Comparison of ENCODE assay signal across 21 cellular contexts in the genomic region with DNA sequence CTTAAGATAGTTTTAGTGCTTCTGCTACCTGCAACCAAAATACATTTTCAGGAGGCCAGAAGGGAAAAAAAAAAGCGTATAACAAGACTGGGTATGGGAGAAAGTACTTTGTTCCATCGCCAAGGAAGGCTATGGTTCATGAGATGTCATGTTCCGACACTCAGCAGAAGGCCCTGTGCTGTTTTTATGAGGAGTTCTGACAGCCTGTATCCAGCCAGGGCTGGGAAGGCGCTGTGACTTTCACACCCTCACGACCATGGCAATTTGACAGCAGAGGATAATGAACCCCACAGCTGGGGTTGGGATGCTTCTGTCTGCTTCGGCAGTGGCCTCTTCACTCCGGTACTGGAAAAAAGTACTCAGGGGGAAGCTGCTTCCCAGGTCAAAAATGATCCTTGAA.
A peak's percentile ranks its signal among the peaks of the same experiment; 100 is the strongest.
DNase-seq lines count a peak whose midpoint lies in the region; ATAC-seq and TF ChIP-seq lines count a peak whose summit lies in the region.
"Had no signal": no experiment of that assay in that cellular context is flagged by ENCODE, and none has a peak within 500 bp of the region (broad histone marks: within the 10 kb centered on the region; RNA-seq: fewer than 3 reads in every experiment).

No MANE protein-coding gene starts in this region.

- no peak overlapping the region for H3K4ac ChIP-seq in mesenchymal stem cell (ENCODE audit: low read depth in 1 of 2, low read length in 2 of 2)

- H3K23ac ChIP-seq in mesenchymal stem cell (ENCODE audit: low read length in 2 of 2), result no peak overlapping the region

- peak overlapping the region; percentile 61 for H4K8ac ChIP-seq in mesenchymal stem cell (ENCODE audit: low read length)

- H2BK15ac ChIP-seq in mesenchymal stem cell (ENCODE audit: low read depth, poor library complexity, severe bottlenecking), result no peak overlapping the region

- H3K27ac ChIP-seq in heart right ventricle (peak overlapping the region in 4 of 10 donors; percentile 0 to 51 (median 23)), mesenchymal stem cell (ENCODE audit: low read length, poor library complexity, severe bottlenecking) (no peak overlapping the region)
- H3K27ac ChIP-seq: foreskin keratinocyte, tibial artery had no signal

- ATAC-seq in heart right ventricle (peak; percentile 74 to 93 (median 81)), sciatic nerve (peak; percentile 83), HG03139 (IDR thresholded peaks at IDR 0.05; ENCODE audit: unreplicated experiment) (no peak), GM19351 (IDR thresholded peaks at IDR 0.05; ENCODE audit: unreplicated experiment) (no peak), GM21529 (IDR thresholded peaks at IDR 0.05; ENCODE audit: unreplicated experiment) (no peak)
- ATAC-seq: activated CD4-positive, CD25-positive, alpha-beta regulatory T cell treated with anti-CD3 and anti-CD28 coated beads, Interleukin-2, amount 50 U/mL, for 24 hours; activated naive CD8-positive, alpha-beta T cell treated with anti-CD3 and anti-CD28 coated beads, Interleukin-2, amount 50 U/mL, for 24 hours had no signal

- no peak overlapping the region for H4K91ac ChIP-seq in mesenchymal stem cell (ENCODE audit: low read length)

- no peak overlapping the region for H3K14ac ChIP-seq in mesenchymal stem cell (ENCODE audit: low read length in 2 of 2)

- H3K27me3 Mint-ChIP-seq in activated naive CD8-positive, alpha-beta T cell treated with anti-CD3 and anti-CD28 coated beads for 36 hours, result peaks cover 7% of the 10 kb centered on the region
- H3K27me3 Mint-ChIP-seq: activated CD4-positive, alpha-beta memory T cell treated with anti-CD3 and anti-CD28 coated beads for 36 hours; activated naive CD8-positive, alpha-beta T cell treated with anti-CD3 and anti-CD28 coated beads, Interleukin-2, amount 50 U/mL, for 24 hours; brain; IgD-negative memory B cell; stimulated activated naive CD8-positive, alpha-beta T cell treated with anti-CD3 and anti-CD28 coated beads, Interleukin-15, Interleukin-2, amounts not matched to agents 100 ng/mL and 50 ng/mL, for 24 hours had no signal

- H3K4me3 Mint-ChIP-seq in activated naive CD8-positive, alpha-beta T cell treated with anti-CD3 and anti-CD28 coated beads for 36 hours, result no peak overlapping the region
- H3K4me3 Mint-ChIP-seq: activated CD4-positive, alpha-beta memory T cell treated with anti-CD3 and anti-CD28 coated beads for 36 hours; activated naive CD8-positive, alpha-beta T cell treated with anti-CD3 and anti-CD28 coated beads, Interleukin-2, amount 50 U/mL, for 24 hours; brain; CD14-positive monocyte; IgD-negative memory B cell; stimulated activated naive CD8-positive, alpha-beta T cell treated with anti-CD3 and anti-CD28 coated beads, Interleukin-15, Interleukin-2, amounts not matched to agents 100 ng/mL and 50 ng/mL, for 24 hours had no signal

- H3K27me3 ChIP-seq in heart right ventricle (no peaks in the 10 kb centered on the region), mesenchymal stem cell (ENCODE audit: control insufficient read depth in 1 of 2, insufficient read depth in 1 of 2, low read length in 2 of 2) (no peaks in the 10 kb centered on the region)
- H3K27me3 ChIP-seq: foreskin keratinocyte, tibial artery had no signal

- intact Hi-C loops in heart right ventricle (cut with DNase I), result loop anchor here in 9 of 10 donors (2.0 to 10.0 kb wide), 9 partner anchors 132 to 454 kb away; no protein-coding TSS in a partner anchor
- intact Hi-C loops in sciatic nerve (cut with DNase I), result loop anchor here (10.0 kb wide), 1 partner anchor 154 kb away; a partner anchor contains a TSS

- no peaks in the 10 kb centered on the region for H3K36me3 ChIP-seq in heart right ventricle
- no peaks in the 10 kb centered on the region for H3K36me3 ChIP-seq in mesenchymal stem cell (ENCODE audit: control insufficient read depth in 1 of 2, insufficient read depth in 2 of 2, low read depth in 1 of 2, low read length in 2 of 2)
- H3K36me3 ChIP-seq: tibial artery had no signal

- no peak overlapping the region for H3K27ac Mint-ChIP-seq in activated naive CD8-positive, alpha-beta T cell treated with anti-CD3 and anti-CD28 coated beads for 36 hours
- H3K27ac Mint-ChIP-seq: activated CD4-positive, alpha-beta memory T cell treated with anti-CD3 and anti-CD28 coated beads for 36 hours; activated naive CD8-positive, alpha-beta T cell treated with anti-CD3 and anti-CD28 coated beads, Interleukin-2, amount 50 U/mL, for 24 hours; CD14-positive monocyte; IgD-negative memory B cell; stimulated activated naive CD8-positive, alpha-beta T cell treated with anti-CD3 and anti-CD28 coated beads, Interleukin-15, Interleukin-2, amounts not matched to agents 100 ng/mL and 50 ng/mL, for 24 hours had no signal

- H3K18ac ChIP-seq in mesenchymal stem cell (ENCODE audit: low read depth in 1 of 2, low read length in 2 of 2), result no peak overlapping the region

- TF ChIP-seq CTCF in heart right ventricle (IDR thresholded peaks at IDR 0.05), result no peak

- H3K79me1 ChIP-seq in mesenchymal stem cell (replicated peaks; ENCODE audit: low read length, poor library complexity, severe bottlenecking), result no peaks in the 10 kb centered on the region

- no peak overlapping the region for H2AFZ ChIP-seq in mesenchymal stem cell (ENCODE audit: low read depth, low read length)

- H3K36me3 Mint-ChIP-seq in activated naive CD8-positive, alpha-beta T cell treated with anti-CD3 and anti-CD28 coated beads for 36 hours, result no peaks in the 10 kb centered on the region
- H3K36me3 Mint-ChIP-seq: activated CD4-positive, alpha-beta memory T cell treated with anti-CD3 and anti-CD28 coated beads for 36 hours; brain; CD14-positive monocyte; IgD-negative memory B cell had no signal

- no peaks in the 10 kb centered on the region for H3K4me1 Mint-ChIP-seq in activated naive CD8-positive, alpha-beta T cell treated with anti-CD3 and anti-CD28 coated beads for 36 hours
- H3K4me1 Mint-ChIP-seq: activated naive CD8-positive, alpha-beta T cell treated with anti-CD3 and anti-CD28 coated beads, Interleukin-2, amount 50 U/mL, for 24 hours; IgD-negative memory B cell had no signal

- peak overlapping the region in 2 of 10 donors; percentile 16 to 19 for H3K4me3 ChIP-seq in heart right ventricle
- no peak overlapping the region for H3K4me3 ChIP-seq in mesenchymal stem cell (ENCODE audit: insufficient read depth in 1 of 2, low read depth in 1 of 2, low read length in 2 of 2)
- H3K4me3 ChIP-seq: tibial artery had no signal

- H3K9me3 ChIP-seq in heart right ventricle (no peaks in the 10 kb centered on the region), mesenchymal stem cell (ENCODE audit: control insufficient read depth, low read length) (no peaks in the 10 kb centered on the region)
- H3K9me3 ChIP-seq: tibial artery had no signal

- H3K4me1 ChIP-seq in heart right ventricle, result peaks cover 0 to 9% (median 4%) of the 10 kb centered on the region in 9 donors
- H3K4me1 ChIP-seq in mesenchymal stem cell (ENCODE audit: control insufficient read depth, insufficient read depth, low read depth, low read length), result no peaks in the 10 kb centered on the region
- H3K4me1 ChIP-seq: foreskin keratinocyte had no signal

- DNase-seq in NCI-H446 treated with DMSO at 0.1 percent for 48 hours (lab: John Stamatoyannopoulos, UW), result peak; percentile 43
- DNase-seq in heart right ventricle, result peak; percentile 18 to 38
- DNase-seq in mesenchymal stem cell, result no peak
- DNase-seq in sciatic nerve (ENCODE audit: low spot score), result no peak
- DNase-seq in activated naive CD8-positive, alpha-beta T cell treated with anti-CD3 and anti-CD28 coated beads for 36 hours, result no peak
- DNase-seq: activated CD4-positive, alpha-beta memory T cell treated with anti-CD3 and anti-CD28 coated beads for 36 hours; activated gamma-delta T cell; activated naive CD8-positive, alpha-beta T cell treated with anti-CD3 and anti-CD28 coated beads, Interleukin-2, amount 50 U/mL, for 24 hours; effector CD8-positive, alpha-beta T cell; foreskin keratinocyte; NCI-H524; T-helper 1 cell; tibial artery had no signal

- H2BK5ac ChIP-seq in mesenchymal stem cell (ENCODE audit: low read depth, low read length, poor library complexity, severe bottlenecking), result no peak overlapping the region

- peak overlapping the region in 1 of 2 experiments; percentile 1 for H2BK12ac ChIP-seq in mesenchymal stem cell (ENCODE audit: low read length in 2 of 2)

- H3K9me3 Mint-ChIP-seq in activated naive CD8-positive, alpha-beta T cell treated with anti-CD3 and anti-CD28 coated beads for 36 hours, result no peaks in the 10 kb centered on the region
- H3K9me3 Mint-ChIP-seq: activated CD4-positive, alpha-beta memory T cell treated with anti-CD3 and anti-CD28 coated beads for 36 hours; activated naive CD8-positive, alpha-beta T cell treated with anti-CD3 and anti-CD28 coated beads, Interleukin-2, amount 50 U/mL, for 24 hours; brain; CD14-positive monocyte; IgD-negative memory B cell; stimulated activated naive CD8-positive, alpha-beta T cell treated with anti-CD3 and anti-CD28 coated beads, Interleukin-15, Interleukin-2, amounts not matched to agents 100 ng/mL and 50 ng/mL, for 24 hours had no signal

- H3K9ac ChIP-seq in mesenchymal stem cell (ENCODE audit: low read length), result peak overlapping the region; percentile 52

- no peak overlapping the region for H3K4me2 ChIP-seq in mesenchymal stem cell (ENCODE audit: low read length, poor library complexity, severe bottlenecking)

- peak overlapping the region; percentile 31 for H2AK5ac ChIP-seq in mesenchymal stem cell (ENCODE audit: low read length, severe bottlenecking)

- peak overlapping the region; percentile 77 for H2BK120ac ChIP-seq in mesenchymal stem cell (ENCODE audit: low read depth, low read length)

- WGBS in heart right ventricle, 2 donors, result 27 to 39% methylated on average over 7 of the region's 7 CpGs
- WGBS in mesenchymal stem cell, result 73% methylated on average over 7 of the region's 7 CpGs

Comparison
In these comparisons a context has a peak if more than half of its experiments do, and no peak if none do; other contexts are left out.
1. DNase-seq: peak in NCI-H446 treated with DMSO at 0.1 percent for 48 hours (single experiment) and heart right ventricle (2 of 2); none in mesenchymal stem cell (single experiment), sciatic nerve (single experiment) and activated naive CD8-positive, alpha-beta T cell treated with anti-CD3 and anti-CD28 coated beads for 36 hours (single experiment).
2. ATAC-seq: peak in heart right ventricle (8 of 8) and sciatic nerve (single experiment); none in HG03139 (single experiment), GM19351 (single experiment) and GM21529 (single experiment).